26 cellular contexts compared by ENCODE assay signal in the genomic region with DNA sequence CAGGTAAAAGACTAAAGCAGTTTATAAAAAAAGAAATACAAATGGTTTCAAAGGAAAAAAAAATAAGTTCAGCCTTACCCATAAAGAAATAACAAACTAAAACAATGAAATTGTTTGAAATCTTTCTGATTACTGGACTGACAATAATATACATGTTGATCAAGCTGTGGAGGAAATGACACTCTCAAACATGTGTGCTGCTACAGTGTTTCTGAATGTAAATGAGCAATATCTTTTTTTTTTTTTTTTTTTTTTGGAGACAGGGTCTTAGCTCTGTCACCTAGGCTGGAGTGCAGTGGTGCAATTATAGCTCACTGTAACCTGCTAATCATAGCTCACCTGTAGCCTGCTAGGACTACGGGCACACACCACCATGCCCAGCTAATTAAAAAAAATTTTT. TPM values are rescaled to one million over a fixed set of nuclear protein-coding genes. Genes with fewer than 3 reads are reported as not detected.
DNase-seq lines count a peak whose midpoint lies in the region; ATAC-seq, FAIRE-seq and TF ChIP-seq lines count a peak whose summit lies in the region.
"Had no signal": no experiment of that assay in that cellular context is flagged by ENCODE, and none has a peak within 500 bp of the region (broad histone marks: within the 10 kb centered on the region; RNA-seq: fewer than 3 reads in every experiment).

No MANE protein-coding gene starts in this region.

- FAIRE-seq in colon (lab: Jason Lieb, UNC) = peak; percentile 21
- FAIRE-seq: A549, endometrium, islet of Langerhans had no signal

- no peak for TF ChIP-seq POLR2A in ovary (IDR thresholded peaks at IDR 0.05)

- H3K4me2 ChIP-seq in Loucy (ENCODE audit: low read depth, low read length, poor library complexity, severe bottlenecking) = peak overlapping the region; percentile 88
- H3K4me2 ChIP-seq: A549 had no signal

- no peaks in the 10 kb centered on the region for H3K9me2 ChIP-seq in Loucy (replicated peaks; ENCODE audit: low read depth, low read length)

- H3K79me2 ChIP-seq in Loucy (ENCODE audit: insufficient read depth, low read length) = peaks cover 99% of the 10 kb centered on the region

- peak overlapping the region; percentile 2 for H3K27ac Mint-ChIP-seq in activated CD8-positive, alpha-beta memory T cell treated with anti-CD3 and anti-CD28 coated beads, Interleukin-2, amount 10 ng/mL, durations not matched to agents 7 days and 5 days
- H3K27ac Mint-ChIP-seq: nephron progenitor cell had no signal

- TF ChIP-seq EP300 in ovary (IDR thresholded peaks at IDR 0.05) = no peak

- no peaks in the 10 kb centered on the region for H3K27me3 ChIP-seq in Loucy (ENCODE audit: insufficient read depth, low read length, poor library complexity, severe bottlenecking)
- H3K27me3 ChIP-seq in ovary = no peaks in the 10 kb centered on the region
- H3K27me3 ChIP-seq: upper lobe of left lung had no signal

- peaks cover 61% of the 10 kb centered on the region for H3K4me1 Mint-ChIP-seq in activated CD8-positive, alpha-beta memory T cell treated with anti-CD3 and anti-CD28 coated beads, Interleukin-2, amount 10 ng/mL, durations not matched to agents 7 days and 5 days

- H3K36me3 Mint-ChIP-seq in activated CD8-positive, alpha-beta memory T cell treated with anti-CD3 and anti-CD28 coated beads, Interleukin-2, amount 10 ng/mL, durations not matched to agents 7 days and 5 days = peaks cover 7% of the 10 kb centered on the region

- no peak overlapping the region for H3K27ac ChIP-seq in ovary
- H3K27ac ChIP-seq: A549, upper lobe of left lung had no signal

- DNase-seq in activated CD8-positive, alpha-beta memory T cell treated with anti-CD3 and anti-CD28 coated beads, Interleukin-2, amount 10 ng/mL, durations not matched to agents 7 days and 5 days = no peak
- DNase-seq in activated CD8-positive, alpha-beta memory T cell treated with anti-CD3 and anti-CD28 coated beads, Interleukin-2, amount 50 U/mL, for 48 hours = no peak
- DNase-seq in dedifferentiated amniotic fluid mesenchymal stem cell (ENCODE audit: extremely low spot score) (no peak), ovary (no peak), NCI-H1930 (lab: John Stamatoyannopoulos, UW) (no peak)
- DNase-seq: activated CD4-positive, alpha-beta T cell treated with anti-CD3 and anti-CD28 coated beads, Interleukin-2, amount 50 U/mL, for 48 hours; activated T-cell treated with anti-CD3 and anti-CD28 coated beads, Interleukin-2, amount 50 U/mL, for 4 hours; C1 segment of cervical spinal cord; Kasumi-1; mesenchymal stem cell; NCI-H1105 treated with DMSO at 0.1 percent for 48 hours; NCI-H2107; NCI-H526; nephron progenitor cell; OCI-M1; SHP77 treated with DMSO at 0.1 percent for 48 hours; stimulated activated CD4-positive, alpha-beta T cell treated with anti-CD3 and anti-CD28 coated beads, Interleukin-2, amount 100 ng/mL, for 48 hours; stimulated activated naive CD8-positive, alpha-beta T cell treated with anti-CD3 and anti-CD28 coated beads, Interleukin-15, amount 100 ng/mL, for 72 hours; upper lobe of left lung had no signal

- H3K9me3 Mint-ChIP-seq in activated CD8-positive, alpha-beta memory T cell treated with anti-CD3 and anti-CD28 coated beads, Interleukin-2, amount 10 ng/mL, durations not matched to agents 7 days and 5 days (ENCODE audit: low read depth) = no peaks in the 10 kb centered on the region
- H3K9me3 Mint-ChIP-seq: activated naive CD4-positive, alpha-beta T cell treated with anti-CD3 and anti-CD28 coated beads, Interleukin-2, amount 50 U/mL, for 72 hours; activated T-cell treated with anti-CD3 and anti-CD28 coated beads, Interleukin-2, amount 50 U/mL, for 4 hours; nephron progenitor cell; stimulated activated naive CD8-positive, alpha-beta T cell treated with anti-CD3 and anti-CD28 coated beads, Interleukin-15, amount 100 ng/mL, for 72 hours had no signal

- H2AFZ ChIP-seq in Loucy (ENCODE audit: low read length) = no peak overlapping the region

- no peaks in the 10 kb centered on the region for H3K27me3 Mint-ChIP-seq in activated CD8-positive, alpha-beta memory T cell treated with anti-CD3 and anti-CD28 coated beads, Interleukin-2, amount 10 ng/mL, durations not matched to agents 7 days and 5 days
- H3K27me3 Mint-ChIP-seq: stimulated activated naive CD8-positive, alpha-beta T cell treated with anti-CD3 and anti-CD28 coated beads, Interleukin-15, amount 100 ng/mL, for 72 hours had no signal

- ATAC-seq in activated CD8-positive, alpha-beta memory T cell treated with anti-CD3 and anti-CD28 coated beads, Interleukin-2, amount 10 ng/mL, durations not matched to agents 7 days and 5 days = no peak
- ATAC-seq in GM18498 (IDR thresholded peaks at IDR 0.05; ENCODE audit: unreplicated experiment) = no peak
- ATAC-seq: A549; stimulated activated naive CD8-positive, alpha-beta T cell treated with anti-CD3 and anti-CD28 coated beads, Interleukin-15, amount 100 ng/mL, for 72 hours had no signal

- 94 to 100% (median 95%) methylated on average over 1 of the region's 1 CpG for WGBS in ovary, 3 donors

- peak overlapping the region; percentile 29 for H3K9ac ChIP-seq in Loucy (ENCODE audit: low read depth, low read length, poor library complexity, severe bottlenecking)

- H3K9me3 ChIP-seq in Loucy (ENCODE audit: insufficient read depth, low read depth, low read length) (no peaks in the 10 kb centered on the region), ovary (no peaks in the 10 kb centered on the region)
- H3K9me3 ChIP-seq: A549, upper lobe of left lung had no signal

- no peak overlapping the region for H3K4me3 Mint-ChIP-seq in activated CD8-positive, alpha-beta memory T cell treated with anti-CD3 and anti-CD28 coated beads, Interleukin-2, amount 10 ng/mL, durations not matched to agents 7 days and 5 days
- H3K4me3 Mint-ChIP-seq: nephron progenitor cell; stimulated activated naive CD8-positive, alpha-beta T cell treated with anti-CD3 and anti-CD28 coated beads, Interleukin-15, amount 100 ng/mL, for 72 hours had no signal

- TF ChIP-seq CTCF in Loucy (conservative IDR thresholded peaks at IDR 0.05; ENCODE audit: low read length) (no peak), ovary (IDR thresholded peaks at IDR 0.05) (no peak)

- CTCF ChIA-PET in activated CD8-positive, alpha-beta memory T cell treated with anti-CD3 and anti-CD28 coated beads, Interleukin-2, amount 10 ng/mL, durations not matched to agents 7 days and 5 days (lab: Charles Lee) = interaction anchor here (0.7 kb wide), 1 partner anchor 319 kb away, joined by 6 read pairs; no protein-coding TSS in a partner anchor

- H3K36me3 ChIP-seq in Loucy (ENCODE audit: insufficient read depth, low read length) (no peaks in the 10 kb centered on the region), ovary (no peaks in the 10 kb centered on the region)
- H3K36me3 ChIP-seq: upper lobe of left lung had no signal

- H3F3A ChIP-seq in Loucy (ENCODE audit: low read depth) = no peaks in the 10 kb centered on the region

- H4K20me1 ChIP-seq in Loucy (ENCODE audit: insufficient read depth, low read length, poor library complexity, severe bottlenecking) = peaks cover 69% of the 10 kb centered on the region

- H3K4me3 ChIP-seq in Loucy (ENCODE audit: low read length, poor library complexity, severe bottlenecking) (peak overlapping the region; percentile 98), ovary (no peak overlapping the region)
- H3K4me3 ChIP-seq: A549, upper lobe of left lung had no signal

- intact Hi-C loops in ovary (cut with DNase I) = no loop called here

- H3K4me1 ChIP-seq in Loucy (ENCODE audit: insufficient read depth, low read length, poor library complexity, severe bottlenecking) = peaks cover 81% of the 10 kb centered on the region
- peaks cover 7% of the 10 kb centered on the region for H3K4me1 ChIP-seq in ovary (ENCODE audit: insufficient read depth)

RNA-seq across cellular contexts. Expression of a gene that starts 6.5 kb away (rescaled TPM):
- 10 to 100 TPM; 71.6 to 80.0 TPM for total RNA-seq in activated CD8-positive, alpha-beta memory T cell treated with anti-CD3 and anti-CD28 coated beads, Interleukin-2, amount 10 ng/mL, durations not matched to agents 7 days and 5 days
- 10 to 100 TPM; 52.3 to 84.0 (median 74.3) TPM for total RNA-seq in ovary
- 10 to 100 TPM; 20.9 to 38.7 TPM for polyA plus RNA-seq in ovary
